8 cellular contexts compared by ENCODE assay signal in the genomic region with DNA sequence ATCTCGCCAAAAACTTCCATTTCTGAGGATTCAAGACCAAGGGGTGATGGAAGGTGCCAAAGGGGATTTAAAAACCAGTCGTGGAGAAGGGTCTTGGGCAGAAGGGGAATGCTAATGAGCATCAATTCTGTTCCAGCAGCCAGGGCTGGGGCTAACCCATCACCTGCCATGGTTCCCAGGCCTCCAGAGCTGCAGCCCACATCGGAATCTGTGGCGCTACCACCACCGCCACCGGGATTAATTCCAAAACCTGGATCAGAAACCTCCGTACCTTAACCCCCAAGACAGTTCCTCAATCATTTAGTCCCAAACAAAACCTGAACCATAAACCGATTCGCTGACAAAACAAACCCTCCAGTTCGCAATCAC. TPM values are rescaled to one million over a fixed set of nuclear protein-coding genes. Genes with fewer than 3 reads are reported as not detected.
DNase-seq lines count a peak whose midpoint lies in the region; ATAC-seq and TF ChIP-seq lines count a peak whose summit lies in the region.

No MANE protein-coding gene starts in this region.

- DNase-seq in AG04450 (ENCODE audit: low read depth, low spot score) (no peak), right atrium auricular region (ENCODE audit: low spot score) (no peak), sciatic nerve (ENCODE audit: low spot score) (no peak), foreskin melanocyte (no peak), OCI-M1 (lab: John Stamatoyannopoulos, UW) (no peak)
- peak; percentile 12 for DNase-seq in activated CD8-positive, alpha-beta T cell treated with anti-CD3 and anti-CD28 coated beads for 36 hours
- DNase-seq in activated effector memory CD4-positive, alpha-beta T cell treated with Interleukin-2 at 50 U/mL for 16 hours, result no peak

- peak; percentile 15 for ATAC-seq in GM21528 (IDR thresholded peaks at IDR 0.05; ENCODE audit: low FRiP score, unreplicated experiment)
- ATAC-seq in activated CD8-positive, alpha-beta T cell treated with anti-CD3 and anti-CD28 coated beads for 36 hours, result peak; percentile 6
- peak; percentile 40 for ATAC-seq in sciatic nerve

- peaks cover 0 to 10% of the 10 kb centered on the region in 2 donors for H3K4me1 ChIP-seq in right atrium auricular region

- H3K36me3 ChIP-seq in right atrium auricular region, result peaks cover 16% of the 10 kb centered on the region

- H3K27ac Mint-ChIP-seq in activated CD8-positive, alpha-beta T cell treated with anti-CD3 and anti-CD28 coated beads for 36 hours, result peak overlapping the region; percentile 98

- CTCF ChIA-PET in AG04450 (lab: Charles Lee), result no interaction called here
- CTCF ChIA-PET in activated CD8-positive, alpha-beta T cell treated with anti-CD3 and anti-CD28 coated beads for 36 hours (lab: Charles Lee), result no interaction called here

- peaks cover 60% of the 10 kb centered on the region for H3K36me3 Mint-ChIP-seq in activated CD8-positive, alpha-beta T cell treated with anti-CD3 and anti-CD28 coated beads for 36 hours (ENCODE audit: low read depth)

- H3K27me3 Mint-ChIP-seq in activated CD8-positive, alpha-beta T cell treated with anti-CD3 and anti-CD28 coated beads for 36 hours, result no peaks in the 10 kb centered on the region

- H3K27ac ChIP-seq in AG04450 (ENCODE audit: low read depth, low read length), result no peak overlapping the region
- H3K27ac ChIP-seq in right atrium auricular region, result peak overlapping the region; percentile 90 to 91

- TF ChIP-seq CTCF in AG04450 (IDR thresholded peaks at IDR 0.05; ENCODE audit: low read depth, low read length) (no peak), right atrium auricular region (IDR thresholded peaks at IDR 0.05) (no peak)
- no peak for TF ChIP-seq CTCF in activated CD8-positive, alpha-beta T cell treated with anti-CD3 and anti-CD28 coated beads for 36 hours (IDR thresholded peaks at IDR 0.05)

- H3K9me3 Mint-ChIP-seq in activated CD8-positive, alpha-beta T cell treated with anti-CD3 and anti-CD28 coated beads for 36 hours, result peaks cover 33% of the 10 kb centered on the region

- intact Hi-C loops in activated CD8-positive, alpha-beta T cell treated with anti-CD3 and anti-CD28 coated beads for 36 hours (cut with micrococcal nuclease), result no loop called here
- intact Hi-C loops in sciatic nerve (cut with DNase I), result no loop called here

- H3K4me3 ChIP-seq in AG04450 (ENCODE audit: low read depth, low read length) (peak overlapping the region; percentile 93), right atrium auricular region (peak overlapping the region; percentile 77 to 89)

- peak overlapping the region; percentile 98 for H3K4me3 Mint-ChIP-seq in activated CD8-positive, alpha-beta T cell treated with anti-CD3 and anti-CD28 coated beads for 36 hours

- peaks cover 17% of the 10 kb centered on the region for H3K4me1 Mint-ChIP-seq in activated CD8-positive, alpha-beta T cell treated with anti-CD3 and anti-CD28 coated beads for 36 hours (ENCODE audit: low read depth)

- POLR2A ChIA-PET in AG04450 (lab: Yijun Ruan, JAX), result no interaction called here
- POLR2A ChIA-PET in activated CD8-positive, alpha-beta T cell treated with anti-CD3 and anti-CD28 coated beads for 36 hours (lab: Charles Lee), result interaction anchor here (0.8 to 1.6 kb wide), 6 partner anchors 7 to 41 kb away, joined by 3 to 8 read pairs (median 4); partner anchors contain the start of genes ZNF350, ZNF432 and ZNF614

- H3K9me3 ChIP-seq in AG04450 (ENCODE audit: control insufficient read depth, insufficient read depth, low read length) (peaks cover 18% of the 10 kb centered on the region), right atrium auricular region (no peaks in the 10 kb centered on the region)

- H3K27me3 ChIP-seq in AG04450 (ENCODE audit: control insufficient read depth, insufficient read depth, low read length), result no peaks in the 10 kb centered on the region
- no peaks in the 10 kb centered on the region for H3K27me3 ChIP-seq in right atrium auricular region

RNA-seq across cellular contexts. Expression of gene ZNF615, which starts 0.6 kb away (rescaled TPM):
- polyA plus RNA-seq in AG04450 (2011; rRNA removed), result 5.0 and 7.6 TPM in 2 replicates
- 12.0 and 17.5 TPM in 2 replicates for polyA minus RNA-seq in AG04450 (2011; rRNA and poly(A)+ RNA removed)
- total RNA-seq in activated CD8-positive, alpha-beta T cell treated with anti-CD3 and anti-CD28 coated beads for 36 hours, result 1 to 10 TPM; 8.3 to 9.0 TPM
- 10 to 100 TPM; 10.4 to 10.8 TPM for total RNA-seq in right atrium auricular region
- 18.7 TPM for total RNA-seq in sciatic nerve

RNA-seq across cellular contexts. Expression of gene ZNF614, which starts 20.8 kb away (rescaled TPM):
- 5.2 and 7.2 TPM in 2 replicates for polyA plus RNA-seq in AG04450 (2011; rRNA removed)
- 3.1 and 6.8 TPM in 2 replicates for polyA minus RNA-seq in AG04450 (2011; rRNA and poly(A)+ RNA removed)
- 10 to 100 TPM; 11.9 to 13.3 TPM for total RNA-seq in activated CD8-positive, alpha-beta T cell treated with anti-CD3 and anti-CD28 coated beads for 36 hours
- total RNA-seq in right atrium auricular region, result 1 to 10 TPM; 6.5 to 6.6 TPM
- 9.6 TPM for total RNA-seq in sciatic nerve

RNA-seq across cellular contexts. Expression of gene ZNF350, which starts 20.8 kb away (rescaled TPM):
- polyA plus RNA-seq in AG04450 (2011; rRNA removed), result 7.6 and 9.4 TPM in 2 replicates
- polyA minus RNA-seq in AG04450 (2011; rRNA and poly(A)+ RNA removed), result 11.9 and 12.9 TPM in 2 replicates
- total RNA-seq in activated CD8-positive, alpha-beta T cell treated with anti-CD3 and anti-CD28 coated beads for 36 hours, result 1 to 10 TPM; 7.5 to 7.6 TPM
- total RNA-seq in right atrium auricular region (1 to 10 TPM; 5.7 to 6.5 TPM), sciatic nerve (16.0 TPM)

RNA-seq across cellular contexts. Expression of gene ZNF432, which starts 41.2 kb away (rescaled TPM):
- 5.8 and 6.2 TPM in 2 replicates for polyA plus RNA-seq in AG04450 (2011; rRNA removed)
- 8.7 and 13.5 TPM in 2 replicates for polyA minus RNA-seq in AG04450 (2011; rRNA and poly(A)+ RNA removed)
- 10 to 100 TPM; 15.8 to 16.3 TPM for total RNA-seq in activated CD8-positive, alpha-beta T cell treated with anti-CD3 and anti-CD28 coated beads for 36 hours
- 1 to 10 TPM; 5.4 to 8.6 TPM for total RNA-seq in right atrium auricular region
- 17.9 TPM for total RNA-seq in sciatic nerve
